ENCODE assay signal across 22 cellular contexts in genomic region chr1:13830170-13830569, GRCh38.
"Had no signal": no experiment of that assay in that cellular context is flagged by ENCODE, and none has a peak within 500 bp of the region (broad histone marks: within the 10 kb centered on the region; RNA-seq: fewer than 3 reads in every experiment).

No MANE protein-coding gene starts in this region.

- H3K27ac ChIP-seq: SJCRH30 had no signal

- ATAC-seq: activated T-helper 17 cell treated with anti-CD3 and anti-CD28 coated beads, Interleukin-2, amount 50 U/mL, for 72 hours had no signal

- DNase-seq: activated B cell treated with CpG ODN at 0.5 μM for 24 hours; activated CD4-positive, alpha-beta memory T cell treated with anti-CD3 and anti-CD28 coated beads for 36 hours; activated CD4-positive, alpha-beta T cell treated with anti-CD3 and anti-CD28 coated beads, Interleukin-2, amount 10 ng/mL, durations not matched to agents 7 days and 5 days; activated CD8-positive, alpha-beta memory T cell treated with anti-CD3 and anti-CD28 coated beads for 24 hours; activated gamma-delta T cell; activated naive CD4-positive, alpha-beta T cell treated with anti-CD3 and anti-CD28 coated beads for 36 hours; activated T-cell treated with anti-CD3 and anti-CD28 coated beads, Interleukin-2, amount 50 U/mL, for 48 hours; amygdala; MM.1S; NCI-H1105; NCI-H1436; NCI-H1694 treated with DMSO at 0.1 percent for 48 hours; NCI-H2227 treated with DMSO at 0.1 percent for 48 hours; NCI-H446 treated with DMSO at 0.1 percent for 48 hours; NCI-H524 treated with DMSO at 0.1 percent for 48 hours; NCI-H748 treated with DMSO at 0.1 percent for 48 hours; SJCRH30 had no signal

- H3K4me1 ChIP-seq: SJCRH30 had no signal

- H3K9me3 ChIP-seq: SJCRH30 had no signal

- H3K27me3 ChIP-seq: SJCRH30 had no signal

- H3K27ac Mint-ChIP-seq: activated B cell treated with CpG ODN at 0.5 μM for 24 hours; activated CD4-positive, alpha-beta memory T cell treated with anti-CD3 and anti-CD28 coated beads for 36 hours; activated CD4-positive, alpha-beta T cell treated with anti-CD3 and anti-CD28 coated beads, Interleukin-2, amount 10 ng/mL, durations not matched to agents 7 days and 5 days; activated naive CD4-positive, alpha-beta T cell treated with anti-CD3 and anti-CD28 coated beads for 36 hours; activated naive CD8-positive, alpha-beta T cell; activated T-helper 17 cell treated with anti-CD3 and anti-CD28 coated beads, Interleukin-2, amount 50 U/mL, for 72 hours; brain; T-helper 1 cell treated with Interleukin-12 subunit alpha and Interleukin-12 subunit beta and Interleukin-4 antibody, amounts not matched to agents 30 μg/mL and 1 μg/mL, for 36 hours had no signal

- H3K36me3 Mint-ChIP-seq: activated CD4-positive, alpha-beta memory T cell treated with anti-CD3 and anti-CD28 coated beads for 36 hours; activated naive CD8-positive, alpha-beta T cell had no signal

- H3K27me3 Mint-ChIP-seq: activated CD4-positive, alpha-beta T cell treated with anti-CD3 and anti-CD28 coated beads, Interleukin-2, amount 10 ng/mL, durations not matched to agents 7 days and 5 days; activated T-helper 17 cell treated with anti-CD3 and anti-CD28 coated beads, Interleukin-2, amount 50 U/mL, for 72 hours had no signal

- H3K9me3 Mint-ChIP-seq: activated B cell treated with CpG ODN at 0.5 μM for 24 hours; activated CD4-positive, alpha-beta memory T cell treated with anti-CD3 and anti-CD28 coated beads for 36 hours; activated CD4-positive, alpha-beta T cell treated with anti-CD3 and anti-CD28 coated beads, Interleukin-2, amount 10 ng/mL, durations not matched to agents 7 days and 5 days; activated naive CD4-positive, alpha-beta T cell treated with anti-CD3 and anti-CD28 coated beads for 36 hours; activated T-helper 17 cell treated with anti-CD3 and anti-CD28 coated beads, Interleukin-2, amount 50 U/mL, for 72 hours; brain; central memory CD8-positive, alpha-beta T cell; T-helper 1 cell treated with Interleukin-12 subunit alpha and Interleukin-12 subunit beta and Interleukin-4 antibody, amounts not matched to agents 30 μg/mL and 1 μg/mL, for 36 hours had no signal

- H3K4me1 Mint-ChIP-seq: activated B cell treated with CpG ODN at 0.5 μM for 24 hours; activated CD4-positive, alpha-beta T cell treated with anti-CD3 and anti-CD28 coated beads, Interleukin-2, amount 10 ng/mL, durations not matched to agents 7 days and 5 days; activated T-helper 17 cell treated with anti-CD3 and anti-CD28 coated beads, Interleukin-2, amount 50 U/mL, for 72 hours; brain had no signal

- H3K4me3 ChIP-seq: SJCRH30 had no signal

- H3K36me3 ChIP-seq: SJCRH30 had no signal

- H3K4me3 Mint-ChIP-seq: activated B cell treated with CpG ODN at 0.5 μM for 24 hours; activated CD4-positive, alpha-beta memory T cell treated with anti-CD3 and anti-CD28 coated beads for 36 hours; activated CD4-positive, alpha-beta T cell treated with anti-CD3 and anti-CD28 coated beads, Interleukin-2, amount 10 ng/mL, durations not matched to agents 7 days and 5 days; activated naive CD4-positive, alpha-beta T cell treated with anti-CD3 and anti-CD28 coated beads for 36 hours; activated naive CD8-positive, alpha-beta T cell; activated T-helper 17 cell treated with anti-CD3 and anti-CD28 coated beads, Interleukin-2, amount 50 U/mL, for 72 hours; brain; central memory CD8-positive, alpha-beta T cell; T-helper 1 cell treated with Interleukin-12 subunit alpha and Interleukin-12 subunit beta and Interleukin-4 antibody, amounts not matched to agents 30 μg/mL and 1 μg/mL, for 36 hours had no signal
